Comparison of ENCODE assay signal across 8 cellular contexts in genomic region chr11:61891331-61892084, GRCh38. TPM values are rescaled to one million over a fixed set of nuclear protein-coding genes. Genes with fewer than 3 reads are reported as not detected.
DNase-seq lines count a peak whose midpoint lies in the region; ATAC-seq and TF ChIP-seq lines count a peak whose summit lies in the region.

FADS3 (minus strand) TSS chr11:61891545; CDS start chr11:61891381, 164 bp downstream.

- no peaks in the 10 kb centered on the region for H3K9me3 Mint-ChIP-seq in activated naive CD8-positive, alpha-beta T cell treated with anti-CD3 and anti-CD28 coated beads for 36 hours
- H3K9me3 Mint-ChIP-seq in type B pancreatic cell = peaks cover 4% of the 10 kb centered on the region

- H3K27ac Mint-ChIP-seq in activated naive CD8-positive, alpha-beta T cell treated with anti-CD3 and anti-CD28 coated beads for 36 hours = no peak within 1 kb of the TSS
- H3K27ac Mint-ChIP-seq in type B pancreatic cell = no peak within 1 kb of the TSS

- H3K4me3 Mint-ChIP-seq in activated naive CD8-positive, alpha-beta T cell treated with anti-CD3 and anti-CD28 coated beads for 36 hours = peak within 1 kb of the TSS; percentile 80
- H3K4me3 Mint-ChIP-seq in type B pancreatic cell = peak within 1 kb of the TSS; percentile 83

- peaks cover 5% of the 10 kb centered on the region for H3K27me3 Mint-ChIP-seq in activated naive CD8-positive, alpha-beta T cell treated with anti-CD3 and anti-CD28 coated beads for 36 hours
- H3K27me3 Mint-ChIP-seq in type B pancreatic cell = no peaks in the 10 kb centered on the region

- H3K4me1 Mint-ChIP-seq in activated naive CD8-positive, alpha-beta T cell treated with anti-CD3 and anti-CD28 coated beads for 36 hours = peaks cover 5% of the 10 kb centered on the region
- H3K4me1 Mint-ChIP-seq in type B pancreatic cell (ENCODE audit: unreplicated experiment) = no peaks in the 10 kb centered on the region

- ATAC-seq in GM21576 (IDR thresholded peaks at IDR 0.05; ENCODE audit: unreplicated experiment) = peak; percentile 47
- peak; percentile 87 for ATAC-seq in SK-N-SH treated with all-trans-retinoic acid at 6 μM for 48 hours

- peak; percentile 26 for TF ChIP-seq CTCF in type B pancreatic cell (conservative IDR thresholded peaks at IDR 0.05)

- H3K36me3 Mint-ChIP-seq in activated naive CD8-positive, alpha-beta T cell treated with anti-CD3 and anti-CD28 coated beads for 36 hours = no peaks in the 10 kb centered on the region
- H3K36me3 Mint-ChIP-seq in type B pancreatic cell = no peaks in the 10 kb centered on the region

- peak; percentile 44 for DNase-seq in DMS114 treated with DMSO at 0.1 percent for 48 hours (lab: John Stamatoyannopoulos, UW; ENCODE audit: unreplicated experiment)
- DNase-seq in LHCN-M2 (ENCODE audit: low read depth) = peak; percentile 80
- peak; percentile 67 for DNase-seq in activated naive CD8-positive, alpha-beta T cell treated with anti-CD3 and anti-CD28 coated beads for 36 hours
- DNase-seq in glomerular visceral epithelial cell (ENCODE audit: extremely low spot score) = peak; percentile 87
- peak in 55 of 56 donors; percentile 27 to 92 (median 78) for DNase-seq in nucleus accumbens (lab: John Stamatoyannopoulos, UW)
- no peak for DNase-seq in type B pancreatic cell (ENCODE audit: extremely low spot score, unreplicated experiment)

TF ChIP-seq in SK-N-SH treated with all-trans-retinoic acid at 6 μM for 48 hours, 23 proteins besides CTCF, POLR2A, EP300 and RAD21:
- TF ChIP-seq TOX (CRISPR knock-in tag; IDR thresholded peaks at IDR 0.05; ENCODE audit: borderline replicate concordance) (no peak), ZNF70 (CRISPR knock-in tag; IDR thresholded peaks at IDR 0.05) (no peak), RARB (CRISPR knock-in tag; IDR thresholded peaks at IDR 0.05) (no peak), ZFP3 (CRISPR knock-in tag; IDR thresholded peaks at IDR 0.05) (no peak)

RNA-seq across cellular contexts. Expression of gene FADS3, which starts in this region (rescaled TPM):
- total RNA-seq in LHCN-M2 (2014; rRNA removed) (293 and 313 TPM in 2 replicates), type B pancreatic cell (ENCODE audit: low replicate concordance) (4.4 and 10.0 TPM in 2 replicates)
- polyA plus RNA-seq in LHCN-M2 (2012) = 189 TPM
- total RNA-seq in activated naive CD8-positive, alpha-beta T cell treated with anti-CD3 and anti-CD28 coated beads for 36 hours = 1 to 10 TPM; 5.7 to 6.4 TPM

Comparison
In these comparisons a context has a peak if more than half of its experiments do, and no peak if none do; other contexts are left out.
1. RNA of gene FADS3 (total RNA-seq): 293 to 313 TPM in LHCN-M2; 4.4 to 10.0 TPM in type B pancreatic cell and 5.7 to 6.4 TPM in activated naive CD8-positive, alpha-beta T cell treated with anti-CD3 and anti-CD28 coated beads for 36 hours; every median in the first group is over 10 times any median in the second.